In genomic region chr6:154637392-154637791, GRCh38 we compare ENCODE assay signal across 9 cellular contexts.
"Had no signal": no experiment of that assay in that cellular context is flagged by ENCODE, and none has a peak within 500 bp of the region (broad histone marks: within the 10 kb centered on the region; RNA-seq: fewer than 3 reads in every experiment).

No MANE protein-coding gene starts in this region.

- H3K9ac ChIP-seq: GM23248, KMS-11 had no signal

- H3K4me2 ChIP-seq: KMS-11 had no signal

- H3K4me3 ChIP-seq: GM23248, HAP-1 had no signal

- H2AFZ ChIP-seq: GM23248 had no signal

- H3K27ac ChIP-seq: GM23248, HL-60, KMS-11 had no signal

- ATAC-seq: HCT116 had no signal

- DNase-seq: GM23248, H7, HFFc6, IMR-90, KBM-7 had no signal

- H3K36me3 ChIP-seq: HAP-1 had no signal

- H3K9me3 ChIP-seq: HAP-1 had no signal

- H3K27ac Mint-ChIP-seq: HFFc6 had no signal

- H3K4me3 Mint-ChIP-seq: HFFc6 had no signal
